ENCODE assay signal across 26 cellular contexts in the genomic region with DNA sequence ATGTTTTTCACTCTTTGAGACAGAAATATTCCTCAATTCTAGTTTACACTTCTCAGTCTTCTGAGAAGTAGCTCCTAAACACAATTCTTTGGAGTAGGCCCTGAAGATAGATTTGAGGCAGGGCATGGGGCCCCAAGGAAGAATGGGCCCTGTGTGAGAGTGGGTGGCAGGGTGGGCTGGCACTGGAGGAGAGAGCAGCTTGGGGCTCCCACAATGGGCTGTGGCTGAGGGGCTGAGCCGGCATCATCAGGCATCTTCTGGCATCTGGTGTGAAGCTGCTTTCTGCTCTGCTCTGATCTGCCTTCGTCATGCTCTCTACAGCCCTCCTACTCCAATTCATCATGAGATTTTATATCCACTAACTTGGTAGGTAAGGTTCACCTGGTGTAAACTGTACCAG.
DNase-seq lines count a peak whose midpoint lies in the region; ATAC-seq and TF ChIP-seq lines count a peak whose summit lies in the region.
"Had no signal": no experiment of that assay in that cellular context is flagged by ENCODE, and none has a peak within 500 bp of the region (broad histone marks: within the 10 kb centered on the region; RNA-seq: fewer than 3 reads in every experiment).

No MANE protein-coding gene starts in this region.

- no peak overlapping the region for H3K27ac Mint-ChIP-seq in MCF 10A (ENCODE audit: low read depth, unreplicated experiment)
- H3K27ac Mint-ChIP-seq: CD4-positive, alpha-beta T cell; endodermal cell; nephron progenitor cell had no signal

- in situ Hi-C loops in transverse colon (cut with MboI; ENCODE audit: low pct_ligation_motif_present in 1 of 4, low pct_unique_long_range_greater_than_20kb in 1 of 4, low sequenced_read_pairs in 3 of 4): no loop called here

- no peak overlapping the region for H3K4me3 Mint-ChIP-seq in MCF 10A (ENCODE audit: unreplicated experiment)
- H3K4me3 Mint-ChIP-seq: activated naive CD8-positive, alpha-beta T cell treated with anti-CD3 and anti-CD28 coated beads for 36 hours; CD4-positive, alpha-beta T cell; endodermal cell; nephron progenitor cell had no signal

- no peaks in the 10 kb centered on the region for H3K9me3 Mint-ChIP-seq in MCF 10A (ENCODE audit: unreplicated experiment)
- H3K9me3 Mint-ChIP-seq: activated naive CD8-positive, alpha-beta T cell treated with anti-CD3 and anti-CD28 coated beads for 36 hours; CD4-positive, alpha-beta T cell had no signal

- POLR2A ChIA-PET in MCF 10A (lab: Yijun Ruan, JAX): interaction anchor here (0.7 to 1.0 kb wide), 2 partner anchors 60 to 65 kb away, joined by 3 read pairs; no protein-coding TSS in a partner anchor

- H3K36me3 ChIP-seq in breast epithelium: no peaks in the 10 kb centered on the region
- no peaks in the 10 kb centered on the region for H3K36me3 ChIP-seq in muscle layer of duodenum (ENCODE audit: control insufficient read depth in 1 of 2, insufficient read depth in 2 of 2, low read length in 2 of 2)
- no peaks in the 10 kb centered on the region for H3K36me3 ChIP-seq in transverse colon
- H3K36me3 ChIP-seq: esophagus squamous epithelium, right lobe of liver had no signal

- no peak for TF ChIP-seq EP300 in transverse colon (IDR thresholded peaks at IDR 0.05; ENCODE audit: low read depth)

- H3K27me3 Mint-ChIP-seq in MCF 10A (ENCODE audit: insufficient read depth, unreplicated experiment): no peaks in the 10 kb centered on the region
- H3K27me3 Mint-ChIP-seq: CD4-positive, alpha-beta T cell had no signal

- TF ChIP-seq POLR2A in breast epithelium (IDR thresholded peaks at IDR 0.05) (no peak), transverse colon (IDR thresholded peaks at IDR 0.05) (no peak)

- H3K4me3 ChIP-seq in breast epithelium (no peak overlapping the region), muscle layer of duodenum (ENCODE audit: low read depth in 1 of 2, low read length in 2 of 2) (no peak overlapping the region), transverse colon (no peak overlapping the region)
- H3K4me3 ChIP-seq: esophagus squamous epithelium, right lobe of liver had no signal

- peaks cover 21% of the 10 kb centered on the region for H3K4me1 Mint-ChIP-seq in MCF 10A (ENCODE audit: insufficient read depth, unreplicated experiment)
- H3K4me1 Mint-ChIP-seq: activated naive CD8-positive, alpha-beta T cell treated with anti-CD3 and anti-CD28 coated beads for 36 hours had no signal

- H3K27me3 ChIP-seq in breast epithelium (no peaks in the 10 kb centered on the region), muscle layer of duodenum (ENCODE audit: low read depth, low read length) (no peaks in the 10 kb centered on the region), transverse colon (peaks cover 2% of the 10 kb centered on the region)

- ATAC-seq in HG02884 (IDR thresholded peaks at IDR 0.05; ENCODE audit: unreplicated experiment) (no peak), HG03280 (IDR thresholded peaks at IDR 0.05; ENCODE audit: unreplicated experiment) (no peak)

- CTCF ChIA-PET in MCF 10A (lab: Yijun Ruan, JAX): interaction anchor here (0.6 to 14.5 kb wide), 6 partner anchors 10 to 474 kb away, joined by 3 to 360 read pairs (median 4); a partner anchor contains a TSS

- intact Hi-C loops in breast epithelium (cut with DNase I; ENCODE audit: low total_unique reads): no loop called here
- intact Hi-C loops in MCF 10A (cut with micrococcal nuclease): no loop called here
- intact Hi-C loops in transverse colon (cut with DNase I; ENCODE audit: low total_unique reads): no loop called here

- H3K9me3 ChIP-seq in breast epithelium (no peaks in the 10 kb centered on the region), muscle layer of duodenum (ENCODE audit: control insufficient read depth in 1 of 2, low read length in 2 of 2) (no peaks in the 10 kb centered on the region), transverse colon (no peaks in the 10 kb centered on the region)
- H3K9me3 ChIP-seq: esophagus squamous epithelium, right lobe of liver had no signal

- WGBS in transverse colon (ENCODE audit: low coverage in 1 of 2), 2 donors: 92% methylated on average over 2 of the region's 2 CpGs; no CpG with 5 or more reads in 1 of the 2 donors

- no peak for TF ChIP-seq CTCF in breast epithelium (IDR thresholded peaks at IDR 0.05)
- no peak for TF ChIP-seq CTCF in MCF 10A (IDR thresholded peaks at IDR 0.05; ENCODE audit: unreplicated experiment)
- no peak for TF ChIP-seq CTCF in VCaP (conservative IDR thresholded peaks at IDR 0.05)
- no peak for TF ChIP-seq CTCF in transverse colon (IDR thresholded peaks at IDR 0.05)

- H3K36me3 Mint-ChIP-seq in MCF 10A (ENCODE audit: insufficient read depth, unreplicated experiment): no peaks in the 10 kb centered on the region
- H3K36me3 Mint-ChIP-seq: activated naive CD8-positive, alpha-beta T cell treated with anti-CD3 and anti-CD28 coated beads for 36 hours had no signal

- DNase-seq in breast epithelium (ENCODE audit: low spot score in 2 of 2) (no peak), MCF 10A (ENCODE audit: unreplicated experiment) (no peak), transverse colon (no peak), activated gamma-delta T cell (lab: John Stamatoyannopoulos, UW) (no peak)
- DNase-seq: 8988T; activated CD4-positive, alpha-beta T cell treated with anti-CD3 and anti-CD28 coated beads for 1 hour; activated effector memory CD4-positive, alpha-beta T cell treated with Interleukin-2 at 50 U/mL for 16 hours; activated naive CD8-positive, alpha-beta T cell treated with anti-CD3 and anti-CD28 coated beads for 36 hours; caudate nucleus; CD4-positive, alpha-beta T cell; esophagus squamous epithelium; foreskin melanocyte; left ventricle myocardium superior; NCI-H1092; NCI-H187; NCI-H69; nephron progenitor cell; right lobe of liver; stimulated activated CD4-positive, alpha-beta T cell treated with anti-CD3 and anti-CD28 coated beads, Interleukin-12 subunit alpha, Interleukin-12 subunit beta, amount 100 ng/mL, for 4 hours; stimulated activated CD4-positive, alpha-beta T cell treated with anti-CD3 and anti-CD28 coated beads, Interleukin-4, amount 100 ng/mL, for 1 hour; T-helper 1 cell had no signal

- BruUV-seq in MCF 10A (replicated peaks; lab: Mats Ljungman, UMichigan): no TSS peak

- peak overlapping the region; percentile 45 to 69 for H3K27ac ChIP-seq in breast epithelium
- H3K27ac ChIP-seq in VCaP: peak overlapping the region; percentile 19; the same call in 1 of the 2 replicates
- H3K27ac ChIP-seq in muscle layer of duodenum (ENCODE audit: low read length): peak overlapping the region; percentile 19
- H3K27ac ChIP-seq in transverse colon: peak overlapping the region; percentile 20 to 53 (median 38)
- H3K27ac ChIP-seq: right lobe of liver had no signal

- H3K4me1 ChIP-seq in breast epithelium (no peaks in the 10 kb centered on the region), muscle layer of duodenum (ENCODE audit: control insufficient read depth in 1 of 2, insufficient read depth in 2 of 2, low read length in 2 of 2) (peaks cover 0 to 4% of the 10 kb centered on the region in 2 donors), transverse colon (no peaks in the 10 kb centered on the region)
- H3K4me1 ChIP-seq: right lobe of liver had no signal
